ENCODE assay signal across 1 cellular context in genomic region chr14:61749867-61750266, GRCh38.
TF ChIP-seq lines count a peak whose summit lies in the region.

No MANE protein-coding gene starts in this region.

TF ChIP-seq in HEK293, 187 proteins besides CTCF, POLR2A, EP300 and RAD21 (continued from another document and continues in another):
- no peak for TF ChIP-seq ZNF214 (tag by site-specific recombination; IDR thresholded peaks at IDR 0.05; ENCODE audit: borderline replicate concordance)
- peak; percentile 72; the same call in 1 of the 2 replicates for TF ChIP-seq KLF7 (tag by site-specific recombination; IDR thresholded peaks at IDR 0.05; ENCODE audit: borderline replicate concordance)
- no peak for TF ChIP-seq ZNF114 (tag by site-specific recombination; IDR thresholded peaks at IDR 0.05)
- no peak for TF ChIP-seq ZNF664 (tag by site-specific recombination; IDR thresholded peaks at IDR 0.05)
- TF ChIP-seq ZNF677 (tag by site-specific recombination; IDR thresholded peaks at IDR 0.05): no peak
- TF ChIP-seq ZNF830 (tag by site-specific recombination; IDR thresholded peaks at IDR 0.05; ENCODE audit: low read depth): no peak
- TF ChIP-seq ZBTB11 (tag by site-specific recombination; conservative IDR thresholded peaks at IDR 0.05; ENCODE audit: low read depth): no peak
- no peak for TF ChIP-seq ZNF837 (tag by site-specific recombination; IDR thresholded peaks at IDR 0.05)
- TF ChIP-seq FEZF1 (tag by site-specific recombination; IDR thresholded peaks at IDR 0.05): peak; percentile 95
- 0 out of 2 replicates have a peak, but pooled peaks have one; percentile 35 for TF ChIP-seq ZBTB6 (tag by site-specific recombination; IDR thresholded peaks at IDR 0.05)
- TF ChIP-seq ATF2 (tag by site-specific recombination; IDR thresholded peaks at IDR 0.05; ENCODE audit: low read depth): peak; percentile 49; the same call in 1 of the 2 replicates
- TF ChIP-seq ZSCAN5A (tag by site-specific recombination; IDR thresholded peaks at IDR 0.05): no peak
- TF ChIP-seq ZNF530 (tag by site-specific recombination; IDR thresholded peaks at IDR 0.05; ENCODE audit: low read depth): no peak
- no peak for TF ChIP-seq ZFP3 (tag by site-specific recombination; IDR thresholded peaks at IDR 0.05; ENCODE audit: low read depth)
- TF ChIP-seq ZNF24 (tag by site-specific recombination; IDR thresholded peaks at IDR 0.05): peak; percentile 74; the same call in 1 of the 2 replicates
- no peak for TF ChIP-seq ZNF670 (tag by site-specific recombination; IDR thresholded peaks at IDR 0.05; ENCODE audit: low read depth)
- no peak for TF ChIP-seq ZNF16 (tag by site-specific recombination; IDR thresholded peaks at IDR 0.05; ENCODE audit: low read depth)
- no peak for TF ChIP-seq SALL2 (tag by site-specific recombination; IDR thresholded peaks at IDR 0.05; ENCODE audit: borderline replicate concordance)
- no peak for TF ChIP-seq ZNF426 (tag by site-specific recombination; IDR thresholded peaks at IDR 0.05)
- no peak; the same call in 1 of the 2 replicates for TF ChIP-seq MZF1 (tag by site-specific recombination; IDR thresholded peaks at IDR 0.05; ENCODE audit: borderline replicate concordance)
- peak; percentile 100 for TF ChIP-seq PRDM6 (tag by site-specific recombination; IDR thresholded peaks at IDR 0.05)
- TF ChIP-seq ZNF133 (tag by site-specific recombination; IDR thresholded peaks at IDR 0.05): no peak
- TF ChIP-seq ZNF585B (tag by site-specific recombination; IDR thresholded peaks at IDR 0.05): no peak
- TF ChIP-seq ZFP41 (tag by site-specific recombination; IDR thresholded peaks at IDR 0.05; ENCODE audit: borderline replicate concordance): no peak
- TF ChIP-seq ZBTB21 (tag by site-specific recombination; IDR thresholded peaks at IDR 0.05): 0 out of 2 replicates have a peak, but pooled peaks have one; percentile 18
- no peak for TF ChIP-seq HOXD13 (CRISPR knock-in tag; IDR thresholded peaks at IDR 0.05; ENCODE audit: borderline replicate concordance)
- no peak for TF ChIP-seq ZNF529 (tag by site-specific recombination; IDR thresholded peaks at IDR 0.05; ENCODE audit: insufficient replicate concordance)
- no peak for TF ChIP-seq ZNF549 (tag by site-specific recombination; IDR thresholded peaks at IDR 0.05)
- no peak for TF ChIP-seq PRDM10 (tag by site-specific recombination; IDR thresholded peaks at IDR 0.05)
- TF ChIP-seq ZSCAN16 (tag by site-specific recombination; IDR thresholded peaks at IDR 0.05): 0 out of 2 replicates have a peak, but pooled peaks have one; percentile 47
- TF ChIP-seq ZNF266 (tag by site-specific recombination; IDR thresholded peaks at IDR 0.05; ENCODE audit: low read depth): no peak
- TF ChIP-seq KLF17 (tag by site-specific recombination; IDR thresholded peaks at IDR 0.05): peak; percentile 98
- peak; percentile 91 for TF ChIP-seq KLF10 (tag by site-specific recombination; IDR thresholded peaks at IDR 0.05)
- no peak for TF ChIP-seq SETDB1 (IDR thresholded peaks at IDR 0.05; ENCODE audit: insufficient read length, low read length)
- no peak for TF ChIP-seq ZNF514 (tag by site-specific recombination; IDR thresholded peaks at IDR 0.05)
- TF ChIP-seq ZNF391 (tag by site-specific recombination; IDR thresholded peaks at IDR 0.05; ENCODE audit: borderline replicate concordance, low read depth): no peak
- peak; percentile 26; the same call in 1 of the 2 replicates for TF ChIP-seq ZNF76 (tag by site-specific recombination; IDR thresholded peaks at IDR 0.05; ENCODE audit: borderline replicate concordance, low read depth)
- peak; percentile 45; the same call in 1 of the 2 replicates for TF ChIP-seq ZNF366 (tag by site-specific recombination; conservative IDR thresholded peaks at IDR 0.05)
- no peak for TF ChIP-seq ZNF37A (tag by site-specific recombination; IDR thresholded peaks at IDR 0.05)
- TF ChIP-seq TCF7L2 (IDR thresholded peaks at IDR 0.05; ENCODE audit: borderline replicate concordance, low read depth, low read length): no peak; the same call in 1 of the 2 replicates
- TF ChIP-seq ZIC2 (tag by site-specific recombination; IDR thresholded peaks at IDR 0.05): no peak
- TF ChIP-seq ZNF354C (tag by site-specific recombination; IDR thresholded peaks at IDR 0.05; ENCODE audit: borderline replicate concordance, low read depth): no peak
- TF ChIP-seq ZNF600 (tag by site-specific recombination; IDR thresholded peaks at IDR 0.05): no peak; the same call in 1 of the 2 replicates
- no peak for TF ChIP-seq ZNF121 (tag by site-specific recombination; IDR thresholded peaks at IDR 0.05)
- TF ChIP-seq ZNF639 (tag by site-specific recombination; IDR thresholded peaks at IDR 0.05): 0 out of 2 replicates have a peak, but pooled peaks have one; percentile 59
- no peak for TF ChIP-seq ZNF239 (tag by site-specific recombination; IDR thresholded peaks at IDR 0.05)
- TF ChIP-seq PBX3 (CRISPR knock-in tag; IDR thresholded peaks at IDR 0.05): no peak
- TF ChIP-seq RBAK (tag by site-specific recombination; IDR thresholded peaks at IDR 0.05): no peak
- TF ChIP-seq ZNF707 (tag by site-specific recombination; IDR thresholded peaks at IDR 0.05): no peak
- TF ChIP-seq ZNF157 (tag by site-specific recombination; IDR thresholded peaks at IDR 0.05): no peak
- TF ChIP-seq ZNF404 (tag by site-specific recombination; IDR thresholded peaks at IDR 0.05): no peak
- TF ChIP-seq ZNF473 (tag by site-specific recombination; IDR thresholded peaks at IDR 0.05): no peak
